ENCODE assay signal across 8 cellular contexts in the genomic region with DNA sequence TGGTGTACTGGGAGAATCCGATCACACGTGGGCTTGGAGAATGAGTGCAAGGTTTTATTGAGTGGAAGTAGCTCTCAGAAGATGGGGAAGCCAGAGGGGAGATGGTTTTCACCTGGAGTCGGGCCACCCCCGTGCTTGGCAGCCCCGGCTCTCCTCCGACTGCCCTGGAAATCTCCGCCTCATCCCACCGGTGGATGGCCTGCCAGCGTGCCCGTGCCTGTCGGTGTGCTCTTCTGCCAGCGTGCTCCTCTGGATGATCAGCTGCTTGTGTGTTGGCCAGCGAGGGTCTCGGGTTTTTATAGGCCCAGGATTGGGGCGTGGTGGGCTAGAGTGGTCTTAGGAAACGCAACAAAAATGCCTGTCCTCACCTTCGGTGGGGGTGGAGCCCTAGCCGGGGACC.
"Had no signal": no experiment of that assay in that cellular context is flagged by ENCODE, and none has a peak within 500 bp of the region (broad histone marks: within the 10 kb centered on the region; RNA-seq: fewer than 3 reads in every experiment).

No MANE protein-coding gene starts in this region.

- DNase-seq: IMR-90, KG1 had no signal

- FAIRE-seq: HepG2, HTR-8/SVneo, K562 had no signal

- H3K4me3 Mint-ChIP-seq: IgD-negative memory B cell had no signal

- H3K27me3 Mint-ChIP-seq: IgD-negative memory B cell had no signal

- H3K4me1 Mint-ChIP-seq: IgD-negative memory B cell had no signal

- H3K4me2 ChIP-seq: KMS-11 had no signal

- H3K36me3 Mint-ChIP-seq: IgD-negative memory B cell had no signal

- H3K27ac ChIP-seq: HL-60, KMS-11 had no signal

- H3K4me3 ChIP-seq: K562 had no signal

- ATAC-seq: HepG2, K562 had no signal

- H3K9ac ChIP-seq: KMS-11 had no signal
